1 cellular context compared by ENCODE assay signal in the genomic region with DNA sequence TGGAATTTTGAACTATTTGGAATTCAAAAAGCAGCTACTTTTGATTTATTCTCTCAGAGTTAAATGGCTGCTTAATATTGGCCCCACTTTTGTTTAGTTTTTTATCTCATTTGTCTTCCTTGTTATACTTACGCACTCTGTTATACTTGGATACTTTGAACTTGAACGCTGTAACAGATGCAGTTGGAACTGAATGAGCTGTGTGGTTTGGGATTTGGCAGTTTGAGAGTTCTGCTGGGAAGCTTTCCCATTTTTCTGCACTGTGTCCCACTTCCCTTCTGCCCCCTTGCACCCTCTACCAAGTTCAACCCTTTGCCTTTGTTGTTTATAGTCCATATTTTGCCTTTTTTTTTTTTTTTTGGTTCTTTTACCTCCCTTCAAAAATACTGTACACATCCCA.
TF ChIP-seq lines count a peak whose summit lies in the region.

No MANE protein-coding gene starts in this region.

TF ChIP-seq in K562, 482 proteins besides CTCF, POLR2A, EP300 and RAD21 (continued from another document):
- TF ChIP-seq HINFP (tag; conservative IDR thresholded peaks at IDR 0.05; ENCODE audit: low read depth) = no peak
